In genomic region chr15:66502491-66502890, GRCh38 we compare ENCODE assay signal across 11 cellular contexts. TPM values are rescaled to one million over a fixed set of nuclear protein-coding genes. Genes with fewer than 3 reads are reported as not detected.
DNase-seq lines count a peak whose midpoint lies in the region; ATAC-seq and TF ChIP-seq lines count a peak whose summit lies in the region.
"Had no signal": no experiment of that assay in that cellular context is flagged by ENCODE, and none has a peak within 500 bp of the region (broad histone marks: within the 10 kb centered on the region; RNA-seq: fewer than 3 reads in every experiment).

No MANE protein-coding gene starts in this region.

- TF ChIP-seq CTCF in DND-41 (IDR thresholded peaks at IDR 0.05; ENCODE audit: borderline replicate concordance, extremely low read depth, low read length, poor library complexity, severe bottlenecking) (no peak), MM.1S (IDR thresholded peaks at IDR 0.05; ENCODE audit: low read length) (no peak), dorsolateral prefrontal cortex (IDR thresholded peaks at IDR 0.05 in 54 of 56, conservative IDR thresholded peaks at IDR 0.05 in 2 of 56; ENCODE audit: low read depth in 1 of 56, partially characterized antibody in 56 of 56) (no peak), neural cell (IDR thresholded peaks at IDR 0.05; ENCODE audit: poor library complexity, severe bottlenecking) (no peak), heart right ventricle (IDR thresholded peaks at IDR 0.05) (no peak)

- H3K9ac ChIP-seq in DND-41 (ENCODE audit: low read depth, low read length), result peak overlapping the region; percentile 76; the same call in 1 of the 2 replicates
- peak overlapping the region; percentile 92; the same call in 1 of the 2 replicates for H3K9ac ChIP-seq in MM.1S (ENCODE audit: low read length)
- peak overlapping the region; percentile 84 for H3K9ac ChIP-seq in neural cell (ENCODE audit: low read length)

- H3K4me3 ChIP-seq in DND-41 (ENCODE audit: low read depth in 1 of 2, low read length in 2 of 2) (peak overlapping the region in 1 of 2 experiments; percentile 83; a peak in 1 of 4 replicates), MM.1S (ENCODE audit: low read length) (peak overlapping the region; percentile 94), dorsolateral prefrontal cortex (peak overlapping the region in 52 of 59 donors; percentile 0 to 100 (median 92)), neural cell (ENCODE audit: low read length) (peak overlapping the region; percentile 83), heart right ventricle (peak overlapping the region in 3 of 10 donors; percentile 73 to 99 (median 87))
- H3K4me3 ChIP-seq: lung had no signal

- H3K27ac ChIP-seq in DND-41 (ENCODE audit: low read length) (no peak overlapping the region), MM.1S (ENCODE audit: low read length) (no peak overlapping the region; the same call in 1 of the 2 replicates), dorsolateral prefrontal cortex (peak overlapping the region in 20 of 59 donors; percentile 7 to 96 (median 34)), neural cell (ENCODE audit: low read length) (no peak overlapping the region), heart right ventricle (no peak overlapping the region)

- TF ChIP-seq RAD21 in neural cell (conservative IDR thresholded peaks at IDR 0.05), result no peak

- no peak for ATAC-seq in DND-41 (ENCODE audit: insufficient read depth, low read depth)
- ATAC-seq in heart right ventricle, result no peak
- ATAC-seq in GM18870 (IDR thresholded peaks at IDR 0.05; ENCODE audit: unreplicated experiment), result no peak

- H3K9me2 ChIP-seq in MM.1S (replicated peaks; ENCODE audit: insufficient read depth, low read length) (no peaks in the 10 kb centered on the region), neural cell (ENCODE audit: insufficient read depth, low read length) (no peaks in the 10 kb centered on the region)

- no peak overlapping the region for H2AFZ ChIP-seq in DND-41 (ENCODE audit: low read depth, low read length)
- H2AFZ ChIP-seq in MM.1S (ENCODE audit: low read length), result no peak overlapping the region
- no peak overlapping the region for H2AFZ ChIP-seq in neural cell (ENCODE audit: low read depth, low read length)

- H3K79me2 ChIP-seq in DND-41 (ENCODE audit: insufficient read depth, low read length) (peaks cover 69% of the 10 kb centered on the region), MM.1S (ENCODE audit: low read length) (peaks cover 70% of the 10 kb centered on the region), neural cell (replicated peaks; ENCODE audit: insufficient read depth, low read length) (peaks cover 42% of the 10 kb centered on the region)

- no peak for TF ChIP-seq EP300 in neural cell (conservative IDR thresholded peaks at IDR 0.05; ENCODE audit: poor library complexity, severe bottlenecking)

- WGBS in heart right ventricle, 2 donors, result 76 to 87% methylated on average over 10 of the region's 10 CpGs

- H3K4me2 ChIP-seq in DND-41 (ENCODE audit: insufficient read depth, low read length) (peak overlapping the region; percentile 71; the same call in 1 of the 2 replicates), MM.1S (ENCODE audit: low read depth, low read length) (peak overlapping the region; percentile 79), neural cell (ENCODE audit: low read length) (peak overlapping the region; percentile 99)

- DNase-seq in DND-41 (no peak), MM.1S (no peak), dorsolateral prefrontal cortex (peak in 4 of 10 donors; percentile 37 to 52 (median 44)), heart right ventricle (no peak), NCI-H1092 (lab: John Stamatoyannopoulos, UW) (no peak), LoVo (ENCODE audit: low spot score) (no peak)
- DNase-seq: amygdala, RPMI8226 had no signal

- H3K27me3 ChIP-seq in DND-41 (ENCODE audit: insufficient read depth, low read length, poor library complexity) (no peaks in the 10 kb centered on the region), MM.1S (replicated peaks; ENCODE audit: insufficient read depth, low read length) (no peaks in the 10 kb centered on the region), dorsolateral prefrontal cortex (no peaks in the 10 kb centered on the region), neural cell (ENCODE audit: insufficient read depth, low read depth, low read length) (no peaks in the 10 kb centered on the region), heart right ventricle (no peaks in the 10 kb centered on the region)

- H3K4me1 ChIP-seq in DND-41 (ENCODE audit: insufficient read depth, low read length), result peaks cover 41% of the 10 kb centered on the region
- peaks cover 25% of the 10 kb centered on the region for H3K4me1 ChIP-seq in MM.1S (ENCODE audit: low read length)
- H3K4me1 ChIP-seq in heart right ventricle, result peaks cover 9 to 53% (median 39%) of the 10 kb centered on the region in 9 donors

- H3F3A ChIP-seq in MM.1S (ENCODE audit: insufficient read depth, low read length), result peaks cover 72% of the 10 kb centered on the region
- H3F3A ChIP-seq in neural cell (ENCODE audit: insufficient read depth, low read length, poor library complexity, severe bottlenecking), result peaks cover 3% of the 10 kb centered on the region

- intact Hi-C loops in dorsolateral prefrontal cortex (cut with DNase I) (loop anchor here in 1 of 2 donors (5.0 kb wide), 1 partner anchor 210 kb away; the partner anchor contains the start of gene DIS3L), heart right ventricle (cut with DNase I) (no loop called here)

- peaks cover 20% of the 10 kb centered on the region for H4K20me1 ChIP-seq in DND-41 (ENCODE audit: insufficient read depth, low read length)
- H4K20me1 ChIP-seq in MM.1S (ENCODE audit: insufficient read depth, low read length), result peaks cover 16% of the 10 kb centered on the region
- H4K20me1 ChIP-seq in neural cell (ENCODE audit: insufficient read depth), result no peaks in the 10 kb centered on the region

- H3K9me3 ChIP-seq in DND-41 (ENCODE audit: insufficient read depth, low read length, severe bottlenecking), result no peaks in the 10 kb centered on the region
- H3K9me3 ChIP-seq in MM.1S (replicated peaks; ENCODE audit: insufficient read depth, low read length), result no peaks in the 10 kb centered on the region
- H3K9me3 ChIP-seq in neural cell (ENCODE audit: low read length), result no peaks in the 10 kb centered on the region
- H3K9me3 ChIP-seq in heart right ventricle, result no peaks in the 10 kb centered on the region

- H3K36me3 ChIP-seq in DND-41 (ENCODE audit: insufficient read depth, low read length) (peaks cover 66% of the 10 kb centered on the region), MM.1S (replicated peaks; ENCODE audit: insufficient read depth, low read length) (peaks cover 27% of the 10 kb centered on the region; the same call in 1 of the 2 replicates), neural cell (ENCODE audit: insufficient read depth, low read length) (peaks cover 6% of the 10 kb centered on the region), heart right ventricle (peaks cover 0 to 57% (median 40%) of the 10 kb centered on the region in 9 donors)

TF ChIP-seq in neural cell, 6 proteins besides CTCF, POLR2A, EP300 and RAD21:
- TF ChIP-seq REST (IDR thresholded peaks at IDR 0.05; ENCODE audit: borderline replicate concordance) (no peak), MXI1 (conservative IDR thresholded peaks at IDR 0.05; ENCODE audit: poor library complexity, severe bottlenecking) (no peak), SMC3 (conservative IDR thresholded peaks at IDR 0.05; ENCODE audit: poor library complexity) (no peak), EZH2 (IDR thresholded peaks at IDR 0.05; ENCODE audit: borderline replicate concordance, insufficient read depth, low read length, poor library complexity, severe bottlenecking) (no peak), POLR2AphosphoS5 (IDR thresholded peaks at IDR 0.05) (no peak)

RNA-seq across cellular contexts. Expression of gene RPL4, which starts 2.2 kb away (rescaled TPM):
- total RNA-seq in dorsolateral prefrontal cortex, result 1,000 to 10,000 TPM in 1 of 120 experiments, 100 to 1,000 TPM in 119; 527 to 1,058 (median 732) TPM
- polyA plus RNA-seq in neural cell, result 3,693 and 3,727 TPM in 2 replicates
- 3,067 and 3,144 TPM in 2 replicates for polyA minus RNA-seq in neural cell
- total RNA-seq in heart right ventricle, result 1,000 to 10,000 TPM; 1,152 to 1,492 (median 1,276) TPM
- polyA plus RNA-seq in heart right ventricle, result 1,000 to 10,000 TPM; 2,017 to 3,057 TPM

RNA-seq across cellular contexts. Expression of gene ZWILCH, which starts 2.6 kb away (rescaled TPM):
- total RNA-seq in dorsolateral prefrontal cortex (10 to 100 TPM in 15 of 120 experiments, 1 to 10 TPM in 105; 3.0 to 12.5 (median 6.8) TPM), heart right ventricle (1 to 10 TPM; 1.6 to 6.6 (median 2.3) TPM)
- polyA plus RNA-seq in neural cell (48.8 and 63.1 TPM in 2 replicates), heart right ventricle (1 to 10 TPM; 1.5 to 2.9 TPM)
- polyA minus RNA-seq in neural cell, result 46.0 and 52.2 TPM in 2 replicates

RNA-seq across cellular contexts. Expression of gene SNAPC5, which starts 4.9 kb away (rescaled TPM):
- total RNA-seq in dorsolateral prefrontal cortex, result 10 to 100 TPM; 18.3 to 49.0 (median 32.9) TPM
- polyA plus RNA-seq in neural cell, result 57.3 and 62.3 TPM in 2 replicates
- 25.6 and 26.8 TPM in 2 replicates for polyA minus RNA-seq in neural cell
- total RNA-seq in heart right ventricle, result 10 to 100 TPM; 28.5 to 41.6 (median 33.9) TPM
- 10 to 100 TPM; 32.8 to 48.8 TPM for polyA plus RNA-seq in heart right ventricle
